Comparison of ENCODE assay signal across 8 cellular contexts in genomic region chr6:135182120-135182992, GRCh38. TPM values are rescaled to one million over a fixed set of nuclear protein-coding genes. Genes with fewer than 3 reads are reported as not detected.
DNase-seq lines count a peak whose midpoint lies in the region; ATAC-seq and TF ChIP-seq lines count a peak whose summit lies in the region.

No MANE protein-coding gene starts in this region.

- no peak overlapping the region for H3K9ac ChIP-seq in parathyroid adenoma

- DNase-seq in HFF-Myc (ENCODE audit: extremely low read depth, low read depth) (no peak), NCI-H146 treated with DMSO at 0.1 percent for 48 hours (lab: John Stamatoyannopoulos, UW; ENCODE audit: unreplicated experiment) (peak; percentile 59), activated T-cell treated with anti-CD3 and anti-CD28 coated beads for 4 hours (peak; percentile 27), foreskin keratinocyte (peak in 1 of 2 donors; percentile 4), ACHN (no peak)

- H3K4me3 ChIP-seq in HFF-Myc (replicated peaks; ENCODE audit: low read depth, low read length) (peak overlapping the region; percentile 54), parathyroid adenoma (ENCODE audit: low read depth, low read length) (peak overlapping the region; percentile 58)

- in situ Hi-C loops in ACHN (cut with HindIII; ENCODE audit: low pct_ligation_motif_present, low pct_unique_long_range_greater_than_20kb, low sequenced_read_pairs) = no loop called here

- ATAC-seq in GM18502 (IDR thresholded peaks at IDR 0.05; ENCODE audit: poor library complexity, unreplicated experiment) (peak; percentile 12), foreskin keratinocyte (peak; percentile 1), HG02870 (IDR thresholded peaks at IDR 0.05; ENCODE audit: unreplicated experiment) (no peak)

- H3K4me2 ChIP-seq in parathyroid adenoma (ENCODE audit: low read length) = peak overlapping the region; percentile 91

- H3K4me1 ChIP-seq in foreskin keratinocyte = peaks cover 4% of the 10 kb centered on the region
- peaks cover 4% of the 10 kb centered on the region for H3K4me1 ChIP-seq in parathyroid adenoma

- no peaks in the 10 kb centered on the region for H3K36me3 ChIP-seq in parathyroid adenoma (ENCODE audit: control insufficient read depth, insufficient read depth, low read length)

- H3K27ac ChIP-seq in foreskin keratinocyte (no peak overlapping the region), parathyroid adenoma (no peak overlapping the region)

- no peak for TF ChIP-seq CTCF in HFF-Myc (IDR thresholded peaks at IDR 0.05; ENCODE audit: low read depth, low read length, missing control alignments)
- TF ChIP-seq CTCF in foreskin keratinocyte (conservative IDR thresholded peaks at IDR 0.05) = no peak
- no peak for TF ChIP-seq CTCF in parathyroid adenoma (IDR thresholded peaks at IDR 0.05)

- H3K27me3 ChIP-seq in foreskin keratinocyte (peaks cover 27% of the 10 kb centered on the region), parathyroid adenoma (ENCODE audit: control insufficient read depth, insufficient read depth, low read length) (no peaks in the 10 kb centered on the region)

- H3K9me3 ChIP-seq in parathyroid adenoma (ENCODE audit: control insufficient read depth, low read length) = no peaks in the 10 kb centered on the region

- H2AFZ ChIP-seq in parathyroid adenoma = peak overlapping the region; percentile 86

- no peaks in the 10 kb centered on the region for H3K79me2 ChIP-seq in parathyroid adenoma

RNA-seq across cellular contexts. Expression of gene MYB, which starts 1.2 kb away (rescaled TPM):
- 0.34 and 0.42 TPM in 2 replicates for total RNA-seq in foreskin keratinocyte
- polyA plus RNA-seq in foreskin keratinocyte = 0.09 and 0.13 TPM in 2 replicates

Comparison
In these comparisons a context has a peak if more than half of its experiments do, and no peak if none do; other contexts are left out.
1. DNase-seq: peak in NCI-H146 treated with DMSO at 0.1 percent for 48 hours (single experiment) and activated T-cell treated with anti-CD3 and anti-CD28 coated beads for 4 hours (single experiment); none in HFF-Myc (single experiment) and ACHN (single experiment).